Comparison of ENCODE assay signal across 8 cellular contexts in genomic region chr15:99250494-99251435, GRCh38. TPM values are rescaled to one million over a fixed set of nuclear protein-coding genes. Genes with fewer than 3 reads are reported as not detected.
DNase-seq lines count a peak whose midpoint lies in the region; ATAC-seq and TF ChIP-seq lines count a peak whose summit lies in the region.

No MANE protein-coding gene starts in this region.

- DNase-seq in NCI-H526 treated with DMSO at 0.1 percent for 48 hours (lab: John Stamatoyannopoulos, UW) (peak; percentile 97), dorsolateral prefrontal cortex (peak; percentile 95 to 99 (median 98))
- DNase-seq in activated CD4-positive, alpha-beta T cell treated with anti-CD3 and anti-CD28 coated beads, Interleukin-2, amount 10 ng/mL, durations not matched to agents 7 days and 5 days, result peak; percentile 98
- peak; percentile 97 for DNase-seq in stimulated activated CD4-positive, alpha-beta T cell treated with anti-CD3 and anti-CD28 coated beads, Interleukin-4, amount 100 ng/mL, for 24 hours

- peaks cover 29% of the 10 kb centered on the region for H3K4me1 Mint-ChIP-seq in activated CD4-positive, alpha-beta T cell treated with anti-CD3 and anti-CD28 coated beads, Interleukin-2, amount 10 ng/mL, durations not matched to agents 7 days and 5 days

- H3K4me3 Mint-ChIP-seq in activated CD4-positive, alpha-beta T cell treated with anti-CD3 and anti-CD28 coated beads, Interleukin-2, amount 10 ng/mL, durations not matched to agents 7 days and 5 days, result peak overlapping the region; percentile 80

- TF ChIP-seq CTCF in C4-2B (conservative IDR thresholded peaks at IDR 0.05), result no peak
- TF ChIP-seq CTCF in dorsolateral prefrontal cortex (IDR thresholded peaks at IDR 0.05 in 54 of 56, conservative IDR thresholded peaks at IDR 0.05 in 2 of 56; ENCODE audit: low read depth in 1 of 56, partially characterized antibody in 56 of 56), result peak in 31 of 56 donors; percentile 5 to 65 (median 29)
- no peak for TF ChIP-seq CTCF in liver (IDR thresholded peaks at IDR 0.05; ENCODE audit: low read depth, low read length, missing input control)

- peaks cover 13% of the 10 kb centered on the region for H3K36me3 Mint-ChIP-seq in activated CD4-positive, alpha-beta T cell treated with anti-CD3 and anti-CD28 coated beads, Interleukin-2, amount 10 ng/mL, durations not matched to agents 7 days and 5 days (ENCODE audit: low read depth)

- no peaks in the 10 kb centered on the region for H3K27me3 Mint-ChIP-seq in activated CD4-positive, alpha-beta T cell treated with anti-CD3 and anti-CD28 coated beads, Interleukin-2, amount 10 ng/mL, durations not matched to agents 7 days and 5 days

- POLR2A ChIA-PET in activated CD4-positive, alpha-beta T cell treated with anti-CD3 and anti-CD28 coated beads, Interleukin-2, amount 10 ng/mL, durations not matched to agents 7 days and 5 days (lab: Charles Lee), result no interaction called here

- H3K27me3 ChIP-seq in dorsolateral prefrontal cortex (no peaks in the 10 kb centered on the region), liver (ENCODE audit: control insufficient read depth in 4 of 4, insufficient read depth in 4 of 4, low read length in 3 of 4) (no peaks in the 10 kb centered on the region)

- H3K27ac Mint-ChIP-seq in activated CD4-positive, alpha-beta T cell treated with anti-CD3 and anti-CD28 coated beads, Interleukin-2, amount 10 ng/mL, durations not matched to agents 7 days and 5 days, result peak overlapping the region; percentile 88

- peak; percentile 93 for ATAC-seq in GM19351 (IDR thresholded peaks at IDR 0.05; ENCODE audit: unreplicated experiment)
- peak; percentile 94 for ATAC-seq in HG03520 (IDR thresholded peaks at IDR 0.05; ENCODE audit: unreplicated experiment)

- no peak for TF ChIP-seq RAD21 in liver (IDR thresholded peaks at IDR 0.05)

- H3K27ac ChIP-seq in C4-2B (peak overlapping the region; percentile 81), dorsolateral prefrontal cortex (peak overlapping the region; percentile 12 to 97 (median 92)), liver (ENCODE audit: low read depth in 1 of 2, low read length in 2 of 2) (peak overlapping the region; percentile 73 to 96)

- CTCF ChIA-PET in activated CD4-positive, alpha-beta T cell treated with anti-CD3 and anti-CD28 coated beads, Interleukin-2, amount 10 ng/mL, durations not matched to agents 7 days and 5 days (lab: Charles Lee), result interaction anchor here (0.7 to 1.9 kb wide), 3 partner anchors 439 to 483 kb away, joined by 3 to 5 read pairs (median 3); partner anchors contain the start of gene LYSMD4

- H3K36me3 ChIP-seq in liver (ENCODE audit: control insufficient read depth in 4 of 4, insufficient read depth in 3 of 4, low read depth in 1 of 4, low read length in 3 of 4), result no peaks in the 10 kb centered on the region

- no peaks in the 10 kb centered on the region for H3K9me3 ChIP-seq in liver (ENCODE audit: control insufficient read depth in 4 of 4, low read length in 3 of 4)

- peaks cover 6% of the 10 kb centered on the region for H3K9me3 Mint-ChIP-seq in activated CD4-positive, alpha-beta T cell treated with anti-CD3 and anti-CD28 coated beads, Interleukin-2, amount 10 ng/mL, durations not matched to agents 7 days and 5 days

- H3K9ac ChIP-seq in liver (ENCODE audit: low read depth in 1 of 2, low read length in 2 of 2), result peak overlapping the region; percentile 56 to 83

- peak overlapping the region; percentile 52 to 100 (median 88) for H3K4me3 ChIP-seq in dorsolateral prefrontal cortex
- peak overlapping the region; percentile 55 to 90 (median 79) for H3K4me3 ChIP-seq in liver (ENCODE audit: low read depth in 1 of 3, low read length in 3 of 3)

- WGBS in liver, result 2% methylated on average over 51 of the region's 51 CpGs

- H3K4me1 ChIP-seq in liver (ENCODE audit: control insufficient read depth in 4 of 4, insufficient read depth in 4 of 4, low read length in 3 of 4), result peaks cover 8 to 47% (median 34%) of the 10 kb centered on the region in 4 donors

- intact Hi-C loops in dorsolateral prefrontal cortex (cut with DNase I), result loop anchor here in 1 of 2 donors (10.0 kb wide), 1 partner anchor 484 kb away; the partner anchor contains the start of gene LYSMD4

TF ChIP-seq in liver, 16 proteins besides CTCF, POLR2A, EP300 and RAD21:
- TF ChIP-seq YY1 (IDR thresholded peaks at IDR 0.05) (peak; percentile 79), MAX (IDR thresholded peaks at IDR 0.05) (peak; percentile 17), GABPA (IDR thresholded peaks at IDR 0.05 in 1 of 2, conservative IDR thresholded peaks at IDR 0.05 in 1 of 2) (peak; percentile 81 to 94), NR2F2 (IDR thresholded peaks at IDR 0.05) (peak; percentile 6), REST (IDR thresholded peaks at IDR 0.05) (peak; percentile 89), ZBTB33 (IDR thresholded peaks at IDR 0.05) (peak; percentile 99), HNF4A (conservative IDR thresholded peaks at IDR 0.05) (no peak), SP1 (IDR thresholded peaks at IDR 0.05) (peak; percentile 64), RXRA (IDR thresholded peaks at IDR 0.05) (no peak), TAF1 (conservative IDR thresholded peaks at IDR 0.05) (peak; percentile 64)

RNA-seq across cellular contexts. Expression of gene LRRC28, which starts 0.5 kb away (rescaled TPM):
- total RNA-seq in activated CD4-positive, alpha-beta T cell treated with anti-CD3 and anti-CD28 coated beads, Interleukin-2, amount 10 ng/mL, durations not matched to agents 7 days and 5 days, result 10 to 100 TPM; 19.2 to 26.0 TPM
- 10 to 100 TPM; 34.0 to 76.7 (median 52.3) TPM for total RNA-seq in dorsolateral prefrontal cortex
- 10 to 100 TPM; 43.7 to 46.6 TPM for total RNA-seq in liver
- polyA plus RNA-seq in liver, result 10 to 100 TPM; 15.4 to 38.3 TPM

RNA-seq across cellular contexts. Expression of gene TTC23, which starts 1.4 kb away (rescaled TPM):
- total RNA-seq in activated CD4-positive, alpha-beta T cell treated with anti-CD3 and anti-CD28 coated beads, Interleukin-2, amount 10 ng/mL, durations not matched to agents 7 days and 5 days, result 1 to 10 TPM; 1.6 to 3.1 TPM
- total RNA-seq in dorsolateral prefrontal cortex, result 10 to 100 TPM in 78 of 120 experiments, 1 to 10 TPM in 42; 4.6 to 24.9 (median 11.1) TPM
- 10 to 100 TPM in 1 of 2 donors, 1 to 10 TPM in 1; 9.9 to 12.3 TPM for total RNA-seq in liver
- polyA plus RNA-seq in liver, result 1 to 10 TPM; 3.7 to 4.4 TPM

Comparison
In these comparisons a context has a peak if more than half of its experiments do, and no peak if none do; other contexts are left out.
1. Peak in every context shown above with its lines: DNase-seq, ATAC-seq, H3K4me3 ChIP-seq and H3K27ac ChIP-seq.
2. CTCF ChIP-seq: peak in dorsolateral prefrontal cortex (31 of 56); none in C4-2B (single experiment) and liver (single experiment).